15 cellular contexts compared by ENCODE assay signal in the genomic region with DNA sequence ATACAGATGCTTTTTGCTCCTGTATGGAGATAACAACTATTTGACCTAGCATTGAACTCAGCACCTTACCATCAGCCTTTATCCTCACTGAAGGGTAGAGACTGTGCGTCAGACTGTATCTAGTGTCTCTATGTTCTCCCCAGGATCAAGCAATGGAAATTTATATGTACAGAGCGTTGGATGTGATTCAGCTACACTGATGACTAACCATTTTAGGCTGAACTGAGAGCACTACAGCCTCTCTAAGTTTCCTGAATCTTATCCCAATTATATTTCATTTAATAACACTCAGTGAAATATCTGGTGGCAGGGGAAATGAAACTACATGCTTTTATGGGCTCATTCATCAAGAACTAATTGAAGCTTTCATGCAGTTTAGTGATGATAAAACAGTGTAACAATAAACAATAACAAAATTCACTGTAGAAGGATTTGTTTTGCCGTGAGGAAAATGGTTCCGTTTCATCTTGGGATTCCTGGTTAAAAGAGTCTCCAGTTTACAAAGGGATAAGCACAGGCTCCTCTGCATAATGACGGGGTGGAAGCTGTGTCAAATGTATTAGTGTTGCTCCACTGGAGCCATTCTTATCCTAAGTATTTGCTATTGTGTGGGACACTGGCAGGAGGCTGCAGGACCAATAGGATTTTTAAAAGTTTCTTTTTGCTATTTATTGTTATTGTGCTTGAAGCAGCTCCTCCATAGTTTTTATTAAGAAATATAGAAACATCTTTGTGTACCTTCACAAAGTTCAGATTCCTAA.
DNase-seq lines count a peak whose midpoint lies in the region; ATAC-seq, FAIRE-seq and TF ChIP-seq lines count a peak whose summit lies in the region.
"Had no signal": no experiment of that assay in that cellular context is flagged by ENCODE, and none has a peak within 500 bp of the region (broad histone marks: within the 10 kb centered on the region; RNA-seq: fewer than 3 reads in every experiment).

No MANE protein-coding gene starts in this region.

- BruUV-seq in Caco-2 (replicated peaks; lab: Mats Ljungman, UMichigan), result no TSS peak

- H3K4me1 ChIP-seq in ACC112 (ENCODE audit: control insufficient read depth, insufficient read depth, low read length, unreplicated experiment), result no peaks in the 10 kb centered on the region
- peaks cover 16% of the 10 kb centered on the region for H3K4me1 ChIP-seq in iPS-18a (ENCODE audit: control insufficient read depth, low read depth, low read length)
- H3K4me1 ChIP-seq in Caco-2, result no peaks in the 10 kb centered on the region
- H3K4me1 ChIP-seq in small intestine (ENCODE audit: control insufficient read depth in 2 of 2, insufficient read depth in 1 of 2, low read depth in 1 of 2, low read length in 1 of 2), result no peaks in the 10 kb centered on the region
- H3K4me1 ChIP-seq: breast epithelium, upper lobe of right lung had no signal

- no peaks in the 10 kb centered on the region for H3K9me3 Mint-ChIP-seq in Caco-2 (ENCODE audit: unreplicated experiment)

- H3K36me3 ChIP-seq in ACC112 (ENCODE audit: insufficient read depth, low read length), result no peaks in the 10 kb centered on the region
- no peaks in the 10 kb centered on the region for H3K36me3 ChIP-seq in iPS-18a (ENCODE audit: control insufficient read depth, low read depth, low read length)
- no peaks in the 10 kb centered on the region for H3K36me3 ChIP-seq in Caco-2 (ENCODE audit: control insufficient read depth, insufficient read depth, low read length)
- no peaks in the 10 kb centered on the region for H3K36me3 ChIP-seq in small intestine (ENCODE audit: control insufficient read depth in 2 of 2, insufficient read depth in 2 of 2, low read length in 2 of 2)
- H3K36me3 ChIP-seq: breast epithelium, upper lobe of right lung had no signal

- H3K4me3 Mint-ChIP-seq in Caco-2 (ENCODE audit: unreplicated experiment), result no peak overlapping the region
- H3K4me3 Mint-ChIP-seq: activated T-cell treated with anti-CD3 and anti-CD28 coated beads, Interleukin-2, amount 50 U/mL, for 72 hours; naive B cell had no signal

- H3K4me3 ChIP-seq in ACC112 (ENCODE audit: low read depth, low read length) (no peak overlapping the region), iPS-18a (ENCODE audit: low read length) (peak overlapping the region; percentile 26), Caco-2 (ENCODE audit: low read depth, low read length) (no peak overlapping the region), small intestine (ENCODE audit: low read depth in 1 of 2, low read length in 2 of 2) (no peak overlapping the region)
- H3K4me3 ChIP-seq: breast epithelium, SK-N-MC, upper lobe of right lung had no signal

- 40 to 53% (median 45%) methylated on average over 5 of the region's 5 CpGs for WGBS in small intestine, 3 donors

- H3K36me3 Mint-ChIP-seq in Caco-2 (ENCODE audit: insufficient read depth, unreplicated experiment), result no peaks in the 10 kb centered on the region
- H3K36me3 Mint-ChIP-seq: naive B cell had no signal

- H3K27me3 ChIP-seq in ACC112 (ENCODE audit: insufficient read depth, low read length), result no peaks in the 10 kb centered on the region
- H3K27me3 ChIP-seq in iPS-18a (ENCODE audit: control insufficient read depth, insufficient read depth, low read length), result no peaks in the 10 kb centered on the region
- H3K27me3 ChIP-seq in Caco-2 (replicated peaks; ENCODE audit: control insufficient read depth, insufficient read depth, low read length), result no peaks in the 10 kb centered on the region
- no peaks in the 10 kb centered on the region for H3K27me3 ChIP-seq in small intestine (ENCODE audit: control insufficient read depth in 2 of 2, insufficient read depth in 2 of 2, low read length in 2 of 2)
- H3K27me3 ChIP-seq: breast epithelium, upper lobe of right lung had no signal

- TF ChIP-seq CTCF in Caco-2 (IDR thresholded peaks at IDR 0.05; ENCODE audit: insufficient read depth in 1 of 2, low read depth in 1 of 2, low read length in 1 of 2, severe bottlenecking in 1 of 2, unreplicated experiment in 1 of 2), result no peak

- H2AFZ ChIP-seq in ACC112 (ENCODE audit: low read length, unreplicated experiment), result peak overlapping the region; percentile 7

- intact Hi-C loops in Caco-2 (cut with micrococcal nuclease; ENCODE audit: unreplicated experiment), result no loop called here

- no peaks in the 10 kb centered on the region for H3K79me2 ChIP-seq in ACC112 (ENCODE audit: control insufficient read depth, insufficient read depth, low read length, unreplicated experiment)

- CTCF ChIA-PET in Caco-2 (lab: Charles Lee), result no interaction called here

- H3K9me3 ChIP-seq in iPS-18a (ENCODE audit: control insufficient read depth, low read depth, low read length) (no peaks in the 10 kb centered on the region), Caco-2 (no peaks in the 10 kb centered on the region), small intestine (ENCODE audit: control insufficient read depth, low read depth) (no peaks in the 10 kb centered on the region)
- H3K9me3 ChIP-seq: breast epithelium, upper lobe of right lung had no signal

- POLR2A ChIA-PET in Caco-2 (lab: Charles Lee), result no interaction called here

- no peak for ATAC-seq in GM18867 (IDR thresholded peaks at IDR 0.05; ENCODE audit: unreplicated experiment)
- ATAC-seq: activated T-cell treated with anti-CD3 and anti-CD28 coated beads, Interleukin-2, amount 50 U/mL, for 72 hours; HCT116; upper lobe of right lung had no signal

- H3K27me3 Mint-ChIP-seq in Caco-2 (ENCODE audit: insufficient read depth, unreplicated experiment), result no peaks in the 10 kb centered on the region
- H3K27me3 Mint-ChIP-seq: naive B cell had no signal

- FAIRE-seq in small intestine (lab: Jason Lieb, UNC), result no peak

- no peaks in the 10 kb centered on the region for H3K4me1 Mint-ChIP-seq in Caco-2 (ENCODE audit: low read depth, unreplicated experiment)
- H3K4me1 Mint-ChIP-seq: naive B cell had no signal

- H3K9ac ChIP-seq in iPS-18a (ENCODE audit: low read length), result peak overlapping the region; percentile 14

- DNase-seq in M059J (ENCODE audit: low read depth) (peak; percentile 4), astrocyte of the hippocampus (ENCODE audit: low read depth, low spot score) (peak; percentile 74), Caco-2 (no peak), small intestine (no peak), NCI-H82 (lab: John Stamatoyannopoulos, UW) (no peak)
- DNase-seq: activated T-cell treated with anti-CD3 and anti-CD28 coated beads, Interleukin-2, amount 50 U/mL, for 72 hours; naive B cell; NCI-H510A treated with DMSO at 0.1 percent for 48 hours; upper lobe of right lung had no signal

- H3K27ac Mint-ChIP-seq in Caco-2 (ENCODE audit: unreplicated experiment), result no peak overlapping the region
- H3K27ac Mint-ChIP-seq: activated T-cell treated with anti-CD3 and anti-CD28 coated beads, Interleukin-2, amount 50 U/mL, for 72 hours; naive B cell had no signal

- no peak overlapping the region for H3K27ac ChIP-seq in ACC112 (ENCODE audit: low read depth, low read length)
- no peak overlapping the region for H3K27ac ChIP-seq in iPS-18a (ENCODE audit: low read length)
- no peak overlapping the region for H3K27ac ChIP-seq in small intestine (ENCODE audit: low read depth in 1 of 2, low read length in 1 of 2)
- H3K27ac ChIP-seq: breast epithelium, SK-N-MC, upper lobe of right lung had no signal

Comparison
In these comparisons a context has a peak if more than half of its experiments do, and no peak if none do; other contexts are left out.
1. DNase-seq: peak in M059J (single experiment) and astrocyte of the hippocampus (single experiment); none in Caco-2 (0 of 2), small intestine (single experiment) and NCI-H82 (single experiment).